Comparison of ENCODE assay signal across 1 cellular context in the genomic region with DNA sequence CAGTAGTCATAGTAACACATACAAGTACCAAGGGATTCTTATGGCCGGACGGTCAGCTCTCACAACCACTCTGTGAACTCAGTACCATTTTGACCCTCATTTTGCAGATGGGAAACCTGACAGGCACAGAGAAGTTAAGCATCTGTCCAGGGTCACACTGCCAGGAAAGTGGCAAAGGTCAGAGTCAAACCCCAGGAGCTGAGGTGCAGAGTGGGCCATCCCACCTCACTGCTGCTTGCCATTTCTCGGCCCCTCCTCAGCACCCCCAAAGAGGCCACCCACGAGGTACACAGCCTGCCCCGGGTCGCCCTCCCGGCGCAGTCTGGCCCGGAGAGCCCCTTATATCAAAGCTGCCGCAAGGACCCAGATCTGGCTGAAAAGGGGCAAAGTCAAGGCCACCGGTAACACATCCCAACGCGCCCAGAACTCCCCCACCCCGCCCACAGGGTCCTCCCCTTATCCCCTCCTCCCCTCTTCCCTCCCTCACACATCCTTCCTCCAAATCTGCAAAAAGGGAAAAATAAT.
TF ChIP-seq lines count a peak whose summit lies in the region.

No MANE protein-coding gene starts in this region.

TF ChIP-seq in IMR-90, 13 proteins besides CTCF, POLR2A, EP300 and RAD21 (continued from another document):
- TF ChIP-seq FOS (IDR thresholded peaks at IDR 0.05; ENCODE audit: low read depth, low read length) (no peak), RCOR1 (IDR thresholded peaks at IDR 0.05; ENCODE audit: insufficient replicate concordance, low read length) (no peak)
